ENCODE assay signal across 24 cellular contexts in the genomic region with DNA sequence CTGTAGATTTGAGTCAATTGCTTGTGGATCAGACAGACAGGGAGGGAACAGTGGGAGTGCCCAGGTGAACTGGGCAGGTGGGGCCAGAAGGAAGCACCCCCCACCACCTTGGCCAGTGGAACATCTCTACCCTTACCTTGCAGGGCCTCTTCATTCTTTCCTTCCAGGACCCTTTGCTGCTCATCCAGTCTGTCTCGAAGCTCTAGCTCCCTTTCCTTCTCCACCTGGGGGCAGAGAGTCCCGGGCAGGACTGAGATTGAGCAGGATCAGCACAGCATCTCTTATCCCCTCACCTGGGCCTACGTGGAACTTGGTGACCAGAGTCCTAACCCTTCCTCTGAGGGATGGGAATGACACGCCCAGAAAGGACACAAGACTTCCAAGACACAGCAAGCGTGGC. TPM values are rescaled to one million over a fixed set of nuclear protein-coding genes. Genes with fewer than 3 reads are reported as not detected.
DNase-seq lines count a peak whose midpoint lies in the region; ATAC-seq and TF ChIP-seq lines count a peak whose summit lies in the region.
"Had no signal": no experiment of that assay in that cellular context is flagged by ENCODE, and none has a peak within 500 bp of the region (broad histone marks: within the 10 kb centered on the region; RNA-seq: fewer than 3 reads in every experiment).

No MANE protein-coding gene starts in this region.

- no peak for TF ChIP-seq CTCF in coronary artery (IDR thresholded peaks at IDR 0.05)
- no peak for TF ChIP-seq CTCF in mucosa of descending colon (IDR thresholded peaks at IDR 0.05)

- H3K9me3 Mint-ChIP-seq in natural killer cell treated with Interleukin-12 subunit alpha and Interleukin-12 subunit beta and Interleukin-15 and Interleukin-18, amount 100 ng/mL, for 72 hours = peaks cover 3% of the 10 kb centered on the region
- H3K9me3 Mint-ChIP-seq: dendritic cell treated with granulocyte-macrophage colony-stimulating factor and Interleukin-4, amounts not matched to agents 40 ng/mL and 50 ng/mL, for 4 days had no signal

- peaks cover 2% of the 10 kb centered on the region; the same call in 1 of the 2 replicates for H3K9me3 ChIP-seq in Karpas-422 (ENCODE audit: low read length)
- H3K9me3 ChIP-seq in mucosa of descending colon = no peaks in the 10 kb centered on the region

- no peak for ATAC-seq in natural killer cell treated with Interleukin-12 subunit alpha and Interleukin-12 subunit beta and Interleukin-15 and Interleukin-18, amount 100 ng/mL, for 72 hours
- ATAC-seq in mucosa of descending colon = no peak
- ATAC-seq: activated naive CD4-positive, alpha-beta T cell treated with anti-CD3 and anti-CD28 coated beads, Interleukin-2, amount 50 U/mL, for 72 hours; HCT116; left colon had no signal

- peak overlapping the region; percentile 98 for H3K27ac ChIP-seq in Karpas-422 (ENCODE audit: low read length)
- H3K27ac ChIP-seq in coronary artery = no peak overlapping the region

- H3K4me3 ChIP-seq in Karpas-422 (ENCODE audit: low read length) (no peak overlapping the region), coronary artery (no peak overlapping the region), mucosa of descending colon (no peak overlapping the region)

- no peaks in the 10 kb centered on the region for H4K20me1 ChIP-seq in Karpas-422 (ENCODE audit: insufficient read depth, low read depth, low read length)

- H3K36me3 ChIP-seq in Karpas-422 (ENCODE audit: insufficient read depth, low read length) = peaks cover 67% of the 10 kb centered on the region
- no peaks in the 10 kb centered on the region for H3K36me3 ChIP-seq in mucosa of descending colon (ENCODE audit: low read depth)

- intact Hi-C loops in mucosa of descending colon (cut with DNase I, micrococcal nuclease) = no loop called here

- H3K27me3 Mint-ChIP-seq in natural killer cell treated with Interleukin-12 subunit alpha and Interleukin-12 subunit beta and Interleukin-15 and Interleukin-18, amount 100 ng/mL, for 72 hours = no peaks in the 10 kb centered on the region
- H3K27me3 Mint-ChIP-seq: dendritic cell treated with granulocyte-macrophage colony-stimulating factor and Interleukin-4, amounts not matched to agents 40 ng/mL and 50 ng/mL, for 4 days; stimulated activated naive CD8-positive, alpha-beta T cell treated with anti-CD3 and anti-CD28 coated beads, Interleukin-15, Interleukin-2, amounts not matched to agents 100 ng/mL and 50 ng/mL, for 24 hours had no signal

- no peak overlapping the region for H3K9ac ChIP-seq in Karpas-422 (ENCODE audit: low read length)

- no peaks in the 10 kb centered on the region for H3K27me3 ChIP-seq in Karpas-422 (ENCODE audit: low read length)

- no peaks in the 10 kb centered on the region for H3K9me2 ChIP-seq in Karpas-422 (replicated peaks; ENCODE audit: insufficient read depth, low read length)

- DNase-seq in activated CD8-positive, alpha-beta memory T cell treated with anti-CD3 and anti-CD28 coated beads for 24 hours = peak; percentile 43
- DNase-seq in activated CD8-positive, alpha-beta memory T cell treated with anti-CD3 and anti-CD28 coated beads, Interleukin-2, amount 50 U/mL, for 4 hours = no peak
- DNase-seq in Karpas-422 = no peak
- peak; percentile 64 for DNase-seq in coronary artery (ENCODE audit: low spot score)
- DNase-seq in natural killer cell treated with Interleukin-12 subunit alpha and Interleukin-12 subunit beta and Interleukin-15 and Interleukin-18, amount 100 ng/mL, for 72 hours (ENCODE audit: low spot score) = no peak
- no peak for DNase-seq in DMS153 treated with DMSO at 0.1 percent for 48 hours (lab: John Stamatoyannopoulos, UW; ENCODE audit: unreplicated experiment)
- no peak for DNase-seq in SIG-M5 (lab: John Stamatoyannopoulos, UW)
- DNase-seq in mucosa of descending colon = no peak
- DNase-seq: caudate nucleus, COR-L47, GF-D8, KBM-7, left colon, NCI-H1417 treated with DMSO at 0.1 percent for 48 hours, NCI-H2081 treated with DMSO at 0.1 percent for 48 hours, NCI-H345, NCI-H774, occipital lobe, RPMI8226 had no signal

- peaks cover 23% of the 10 kb centered on the region for H3K36me3 Mint-ChIP-seq in natural killer cell treated with Interleukin-12 subunit alpha and Interleukin-12 subunit beta and Interleukin-15 and Interleukin-18, amount 100 ng/mL, for 72 hours

- peaks cover 47% of the 10 kb centered on the region for H3K4me1 ChIP-seq in Karpas-422 (ENCODE audit: low read length)
- no peaks in the 10 kb centered on the region for H3K4me1 ChIP-seq in mucosa of descending colon (ENCODE audit: low read depth)

- H3K27ac Mint-ChIP-seq in natural killer cell treated with Interleukin-12 subunit alpha and Interleukin-12 subunit beta and Interleukin-15 and Interleukin-18, amount 100 ng/mL, for 72 hours = peak overlapping the region; percentile 85 to 98
- H3K27ac Mint-ChIP-seq: dendritic cell treated with granulocyte-macrophage colony-stimulating factor and Interleukin-4, amounts not matched to agents 40 ng/mL and 50 ng/mL, for 4 days had no signal

- no peak overlapping the region for H3K4me2 ChIP-seq in Karpas-422 (ENCODE audit: low read depth, low read length, poor library complexity, severe bottlenecking)

- H3K4me3 Mint-ChIP-seq in natural killer cell treated with Interleukin-12 subunit alpha and Interleukin-12 subunit beta and Interleukin-15 and Interleukin-18, amount 100 ng/mL, for 72 hours = no peak overlapping the region
- H3K4me3 Mint-ChIP-seq: dendritic cell treated with granulocyte-macrophage colony-stimulating factor and Interleukin-4, amounts not matched to agents 40 ng/mL and 50 ng/mL, for 4 days; stimulated activated naive CD8-positive, alpha-beta T cell treated with anti-CD3 and anti-CD28 coated beads, Interleukin-15, Interleukin-2, amounts not matched to agents 100 ng/mL and 50 ng/mL, for 24 hours; T-helper 1 cell treated with Interleukin-12 subunit alpha and Interleukin-12 subunit beta and Interleukin-4 antibody, amounts not matched to agents 30 μg/mL and 1 μg/mL, for 36 hours had no signal

- peaks cover 45 to 49% of the 10 kb centered on the region in 2 donors for H3K4me1 Mint-ChIP-seq in natural killer cell treated with Interleukin-12 subunit alpha and Interleukin-12 subunit beta and Interleukin-15 and Interleukin-18, amount 100 ng/mL, for 72 hours (ENCODE audit: low read depth in 2 of 2)

- no peak overlapping the region for H2AFZ ChIP-seq in Karpas-422 (ENCODE audit: low read length)

- peaks cover 9% of the 10 kb centered on the region for H3K79me2 ChIP-seq in Karpas-422 (ENCODE audit: low read length)

RNA-seq across cellular contexts. Expression of a gene that starts 25.0 kb away (rescaled TPM):
- 241 and 291 TPM in 2 replicates for total RNA-seq in Karpas-422 (2014; rRNA removed; shearing (Covaris generic); ENCODE audit: low replicate concordance)
- 10 to 100 TPM; 59.6 to 98.5 TPM for total RNA-seq in natural killer cell treated with Interleukin-12 subunit alpha and Interleukin-12 subunit beta and Interleukin-15 and Interleukin-18, amount 100 ng/mL, for 72 hours
- total RNA-seq in mucosa of descending colon = 100 to 1,000 TPM in 1 of 3 donors, 10 to 100 TPM in 1, 1 to 10 TPM in 1; 8.8 to 190 (median 23.4) TPM

RNA-seq across cellular contexts. Expression of a gene that starts 41.3 kb away (rescaled TPM):
- 277 and 387 TPM in 2 replicates for total RNA-seq in Karpas-422 (2014; rRNA removed; shearing (Covaris generic); ENCODE audit: low replicate concordance)
- 100 to 1,000 TPM; 271 to 398 TPM for total RNA-seq in natural killer cell treated with Interleukin-12 subunit alpha and Interleukin-12 subunit beta and Interleukin-15 and Interleukin-18, amount 100 ng/mL, for 72 hours
- 100 to 1,000 TPM in 1 of 3 donors, 10 to 100 TPM in 2; 21.4 to 180 (median 68.0) TPM for total RNA-seq in mucosa of descending colon

RNA-seq across cellular contexts. Expression of a gene that starts 54.1 kb away (rescaled TPM):
- 132 and 133 TPM in 2 replicates for total RNA-seq in Karpas-422 (2014; rRNA removed; shearing (Covaris generic); ENCODE audit: low replicate concordance)
- total RNA-seq in natural killer cell treated with Interleukin-12 subunit alpha and Interleukin-12 subunit beta and Interleukin-15 and Interleukin-18, amount 100 ng/mL, for 72 hours = 10 to 100 TPM; 15.4 to 15.9 TPM
- total RNA-seq in mucosa of descending colon = 10 to 100 TPM; 22.0 to 32.1 (median 30.9) TPM

Comparison
In these comparisons a context has a peak if more than half of its experiments do, and no peak if none do; other contexts are left out.
1. DNase-seq: peak in activated CD8-positive, alpha-beta memory T cell treated with anti-CD3 and anti-CD28 coated beads for 24 hours (single experiment) and coronary artery (single experiment); none in activated CD8-positive, alpha-beta memory T cell treated with anti-CD3 and anti-CD28 coated beads, Interleukin-2, amount 50 U/mL, for 4 hours (single experiment), Karpas-422 (single experiment), natural killer cell treated with Interleukin-12 subunit alpha and Interleukin-12 subunit beta and Interleukin-15 and Interleukin-18, amount 100 ng/mL, for 72 hours (single experiment), DMS153 treated with DMSO at 0.1 percent for 48 hours (single experiment), SIG-M5 (single experiment) and mucosa of descending colon (0 of 3).